ENCODE assay signal across 26 cellular contexts in the genomic region with DNA sequence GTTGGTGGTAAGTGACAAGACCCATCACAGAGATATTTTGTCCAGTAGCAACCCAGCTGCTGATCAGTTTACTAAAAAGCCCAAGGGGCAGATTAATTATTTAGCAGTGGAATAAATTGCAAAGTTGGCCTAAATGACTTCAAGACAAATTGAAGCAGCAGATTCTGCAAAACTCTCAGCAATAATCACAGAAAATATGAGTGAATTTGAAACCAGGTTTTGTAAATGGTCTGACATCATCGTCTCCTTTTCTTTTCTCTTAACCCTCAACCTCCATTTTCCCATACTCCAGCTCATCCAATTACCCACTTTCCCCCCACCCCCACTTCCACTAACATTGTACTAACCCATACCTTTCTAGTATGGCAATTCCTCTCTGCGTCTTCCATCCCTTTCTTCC. TPM values are rescaled to one million over a fixed set of nuclear protein-coding genes. Genes with fewer than 3 reads are reported as not detected.
"Had no signal": no experiment of that assay in that cellular context is flagged by ENCODE, and none has a peak within 500 bp of the region (broad histone marks: within the 10 kb centered on the region; RNA-seq: fewer than 3 reads in every experiment).

No MANE protein-coding gene starts in this region.

- ATAC-seq: activated CD8-positive, alpha-beta T cell treated with anti-CD3 and anti-CD28 coated beads, Interleukin-2, amount 10 ng/mL, durations not matched to agents 7 days and 5 days; activated naive CD8-positive, alpha-beta T cell treated with anti-CD3 and anti-CD28 coated beads, Interleukin-2, amount 50 U/mL, for 24 hours had no signal

- H3K27me3 Mint-ChIP-seq: brain had no signal

- DNase-seq: activated CD4-positive, alpha-beta T cell treated with anti-CD3 and anti-CD28 coated beads, Interleukin-2, amount 10 ng/mL, durations not matched to agents 7 days and 5 days; activated CD4-positive, alpha-beta T cell treated with anti-CD3 and anti-CD28 coated beads, Interleukin-2, amount 50 U/mL, for 48 hours; activated CD4-positive, CD25-positive, alpha-beta regulatory T cell; activated CD8-positive, alpha-beta T cell treated with anti-CD3 and anti-CD28 coated beads, Interleukin-2, amount 10 ng/mL, durations not matched to agents 7 days and 5 days; activated gamma-delta T cell treated with Interleukin-2 at 50 U/mL for 16 hours; activated naive CD4-positive, alpha-beta T cell treated with anti-CD3 and anti-CD28 coated beads for 36 hours; activated naive CD8-positive, alpha-beta T cell treated with anti-CD3 and anti-CD28 coated beads, Interleukin-2, amount 50 U/mL, for 24 hours; activated T-cell treated with anti-CD3 and anti-CD28 coated beads, Interleukin-2, amount 50 U/mL, for 24 hours; central memory CD4-positive, alpha-beta T cell; Karpas-422; KBM-7; NCI-H1105; NCI-H1436 treated with DMSO at 0.1 percent for 48 hours; NCI-H2029; NCI-H345; NK-92 treated with Interleukin-12 subunit alpha and Interleukin-12 subunit beta, amount 100 ng/mL, for 24 hours; Right ventricle myocardium superior; SW 1271; T-helper 1 cell; T-helper 9 cell; WERI-Rb-1 had no signal

- H3K36me3 Mint-ChIP-seq: activated naive CD8-positive, alpha-beta T cell; brain had no signal

- H3K9me3 Mint-ChIP-seq: activated CD4-positive, alpha-beta T cell treated with anti-CD3 and anti-CD28 coated beads, Interleukin-2, amount 10 ng/mL, durations not matched to agents 7 days and 5 days; activated naive CD4-positive, alpha-beta T cell treated with anti-CD3 and anti-CD28 coated beads for 36 hours; activated naive CD8-positive, alpha-beta T cell treated with anti-CD3 and anti-CD28 coated beads, Interleukin-2, amount 50 U/mL, for 24 hours; activated T-cell treated with anti-CD3 and anti-CD28 coated beads, Interleukin-2, amount 50 U/mL, for 24 hours had no signal

- H3K27ac ChIP-seq: WERI-Rb-1 had no signal

- H3K4me3 Mint-ChIP-seq: activated CD4-positive, alpha-beta T cell treated with anti-CD3 and anti-CD28 coated beads, Interleukin-2, amount 10 ng/mL, durations not matched to agents 7 days and 5 days; activated CD8-positive, alpha-beta T cell treated with anti-CD3 and anti-CD28 coated beads, Interleukin-2, amount 10 ng/mL, durations not matched to agents 7 days and 5 days; activated naive CD4-positive, alpha-beta T cell treated with anti-CD3 and anti-CD28 coated beads for 36 hours; activated naive CD8-positive, alpha-beta T cell; activated naive CD8-positive, alpha-beta T cell treated with anti-CD3 and anti-CD28 coated beads, Interleukin-2, amount 50 U/mL, for 24 hours; activated T-cell treated with anti-CD3 and anti-CD28 coated beads, Interleukin-2, amount 50 U/mL, for 24 hours; brain had no signal

- H3K36me3 ChIP-seq: WERI-Rb-1 had no signal

- H3K27ac Mint-ChIP-seq: activated CD4-positive, alpha-beta T cell treated with anti-CD3 and anti-CD28 coated beads, Interleukin-2, amount 10 ng/mL, durations not matched to agents 7 days and 5 days; activated CD8-positive, alpha-beta T cell treated with anti-CD3 and anti-CD28 coated beads, Interleukin-2, amount 10 ng/mL, durations not matched to agents 7 days and 5 days; activated naive CD4-positive, alpha-beta T cell treated with anti-CD3 and anti-CD28 coated beads for 36 hours; activated naive CD8-positive, alpha-beta T cell; activated naive CD8-positive, alpha-beta T cell treated with anti-CD3 and anti-CD28 coated beads, Interleukin-2, amount 50 U/mL, for 24 hours; activated T-cell treated with anti-CD3 and anti-CD28 coated beads, Interleukin-2, amount 50 U/mL, for 24 hours had no signal

- FAIRE-seq: bronchial epithelial cell, colon had no signal

RNA-seq across cellular contexts. Expression of a gene that starts 11.3 kb away (rescaled TPM):
- total RNA-seq: OCI-LY7 had no signal
